In the genomic region with DNA sequence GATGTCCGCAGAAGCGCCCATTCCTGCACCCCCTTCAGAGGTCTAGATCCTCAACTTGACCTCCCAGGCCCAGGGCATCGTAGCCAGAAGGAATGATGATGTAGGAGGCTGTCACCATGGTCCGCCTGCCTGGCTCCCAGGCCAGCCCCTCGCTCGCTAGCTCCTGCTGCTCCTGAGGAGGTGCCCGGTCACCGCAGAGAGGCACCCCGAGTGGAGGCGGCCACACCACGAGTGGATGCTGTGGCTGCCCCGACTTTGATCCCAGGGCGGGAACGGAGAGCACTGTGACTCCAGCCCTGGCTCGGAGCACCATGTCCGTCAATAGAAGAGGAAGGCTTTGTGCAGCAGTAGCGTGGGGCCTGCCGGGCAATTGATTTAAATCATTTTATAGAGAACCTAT, we compare ENCODE assay signal across 19 cellular contexts.
DNase-seq lines count a peak whose midpoint lies in the region; ATAC-seq, FAIRE-seq and TF ChIP-seq lines count a peak whose summit lies in the region.
"Had no signal": no experiment of that assay in that cellular context is flagged by ENCODE, and none has a peak within 500 bp of the region (broad histone marks: within the 10 kb centered on the region; RNA-seq: fewer than 3 reads in every experiment).

No MANE protein-coding gene starts in this region.

- H3K27me3 ChIP-seq in HepG2 (ENCODE audit: control insufficient read depth in 1 of 2, insufficient read depth in 2 of 2, low read length in 2 of 2) (peaks cover 0 to 2% of the 10 kb centered on the region in 2 experiments; a peak in 1 of 5 replicates), right lobe of liver (no peaks in the 10 kb centered on the region), K562 (ENCODE audit: control insufficient read depth in 2 of 2, insufficient read depth in 2 of 2, low read length in 2 of 2) (no peaks in the 10 kb centered on the region), neuronal stem cell (ENCODE audit: control insufficient read depth in 3 of 3, insufficient read depth in 3 of 3, low read depth in 1 of 3, low read length in 3 of 3) (no peaks in the 10 kb centered on the region)

- no peak overlapping the region for H3K23ac ChIP-seq in neuronal stem cell (ENCODE audit: low read depth, low read length, poor library complexity)

- no peak overlapping the region for H3K18ac ChIP-seq in neuronal stem cell (ENCODE audit: low read length)

- POLR2A ChIA-PET in HepG2 (lab: Yijun Ruan, JAX), result interaction anchor here (0.8 to 6.0 kb wide), 6 partner anchors 22 to 121 kb away, joined by 3 to 35 read pairs (median 6); no protein-coding TSS in a partner anchor
- POLR2A ChIA-PET in K562 (lab: Yijun Ruan, JAX), result interaction anchor here (0.6 to 1.4 kb wide), 7 partner anchors 9 to 144 kb away, joined by 3 to 9 read pairs (median 3); no protein-coding TSS in a partner anchor

- no peak overlapping the region for H3K14ac ChIP-seq in neuronal stem cell (ENCODE audit: low read length)

- H3K27me3 Mint-ChIP-seq in stimulated activated naive B cell treated with anti-CD40 and anti-IgM and Interleukin-4, amounts not matched to agents 10 μg/mL and 1 μg/mL and 100 μg/mL, for 72 hours, result peaks cover 28 to 41% of the 10 kb centered on the region in 2 donors
- H3K27me3 Mint-ChIP-seq: CD4-positive, alpha-beta memory T cell had no signal

- H3K4me1 ChIP-seq in HepG2 (ENCODE audit: insufficient read depth, low read length) (peaks cover 32% of the 10 kb centered on the region), right lobe of liver (peaks cover 0 to 15% (median 7%) of the 10 kb centered on the region in 4 donors), K562 (replicated peaks in 1 of 2; ENCODE audit: control insufficient read depth in 2 of 2, insufficient read depth in 2 of 2, low read length in 2 of 2) (peaks cover 18 to 55% of the 10 kb centered on the region in 2 experiments), neuronal stem cell (ENCODE audit: control insufficient read depth in 2 of 2, insufficient read depth in 1 of 2, low read depth in 1 of 2, low read length in 2 of 2) (peaks cover 5 to 6% of the 10 kb centered on the region in 2 donors)

- H3K79me2 ChIP-seq in HepG2 (ENCODE audit: insufficient read depth, low read length), result no peaks in the 10 kb centered on the region
- peaks cover 34% of the 10 kb centered on the region for H3K79me2 ChIP-seq in K562 (ENCODE audit: control insufficient read depth, insufficient read depth, low read length)

- CTCF ChIA-PET in HepG2 (lab: Yijun Ruan, JAX; ENCODE audit: low intra/inter-chr PET ratio, low total read pairs) (interaction anchor here (1.0 to 2.0 kb wide), 7 partner anchors 24 to 121 kb away, joined by 3 to 14 read pairs (median 5); no protein-coding TSS in a partner anchor), K562 (lab: Yijun Ruan, JAX; ENCODE audit: low intra/inter-chr PET ratio) (interaction anchor here (0.7 to 1.8 kb wide), 5 partner anchors 51 to 120 kb away, joined by 3 to 6 read pairs (median 4); no protein-coding TSS in a partner anchor)

- H3K27ac ChIP-seq in HepG2 (ENCODE audit: extremely low read length, insufficient read depth, low read length) (no peak overlapping the region), right lobe of liver (no peak overlapping the region), K562 (ENCODE audit: extremely low read depth, low read depth, low read length) (no peak overlapping the region), neuronal stem cell (replicated peaks; ENCODE audit: low read length) (no peak overlapping the region)
- H3K27ac ChIP-seq: 22Rv1 had no signal

- no peak overlapping the region for H2BK12ac ChIP-seq in neuronal stem cell (ENCODE audit: low read length)

- no peaks in the 10 kb centered on the region for H3K9me1 ChIP-seq in K562 (ENCODE audit: control insufficient read depth, insufficient read depth, low read length)

- TF ChIP-seq RAD21 in HepG2 (CRISPR knock-in tag; IDR thresholded peaks at IDR 0.05), result no peak
- TF ChIP-seq RAD21 in K562 (CRISPR knock-in tag; conservative IDR thresholded peaks at IDR 0.05 in 1 of 2, IDR thresholded peaks at IDR 0.05 in 1 of 2), result no peak

- no peaks in the 10 kb centered on the region for H4K20me1 ChIP-seq in HepG2 (ENCODE audit: insufficient read depth, low read length)
- peaks cover 8% of the 10 kb centered on the region; the same call in 1 of the 2 replicates for H4K20me1 ChIP-seq in K562 (replicated peaks; ENCODE audit: control insufficient read depth, insufficient read depth, low read length)

- H3K4me1 Mint-ChIP-seq in stimulated activated naive B cell treated with anti-CD40 and anti-IgM and Interleukin-4, amounts not matched to agents 10 μg/mL and 1 μg/mL and 100 μg/mL, for 72 hours, result peaks cover 9 to 15% of the 10 kb centered on the region in 2 donors
- H3K4me1 Mint-ChIP-seq: CD4-positive, alpha-beta memory T cell had no signal

- H2BK120ac ChIP-seq in neuronal stem cell (ENCODE audit: low read depth, low read length), result no peak overlapping the region

- H3K9me3 Mint-ChIP-seq in stimulated activated naive B cell treated with anti-CD40 and anti-IgM and Interleukin-4, amounts not matched to agents 10 μg/mL and 1 μg/mL and 100 μg/mL, for 72 hours, result no peaks in the 10 kb centered on the region

- intact Hi-C loops in HepG2 (cut with micrococcal nuclease; ENCODE audit: unreplicated experiment), result loop anchor here (2.0 to 5.0 kb wide), 2 partner anchors 43 to 72 kb away; no protein-coding TSS in a partner anchor
- intact Hi-C loops in right lobe of liver (cut with DNase I), result loop anchor here in 1 of 2 donors (10.0 kb wide), 1 partner anchor 56 kb away; no protein-coding TSS in a partner anchor
- intact Hi-C loops in K562 (cut with micrococcal nuclease), result loop anchor here (2.0 kb wide), 1 partner anchor 62 kb away; no protein-coding TSS in a partner anchor

- H2AFZ ChIP-seq in HepG2 (ENCODE audit: low read length) (no peak overlapping the region), K562 (ENCODE audit: low read depth, low read length) (no peak overlapping the region), neuronal stem cell (ENCODE audit: low read length) (no peak overlapping the region)

- no peak for ATAC-seq in HepG2
- ATAC-seq in right lobe of liver, result no peak
- no peak for ATAC-seq in K562
- no peak for ATAC-seq in stimulated activated naive B cell treated with anti-CD40 and anti-IgM and Interleukin-4, amounts not matched to agents 10 μg/mL and 1 μg/mL and 100 μg/mL, for 72 hours (replicated peaks)

- H3K4ac ChIP-seq in neuronal stem cell (ENCODE audit: low read length), result no peak overlapping the region

- BruUV-seq in HepG2 (replicated peaks; lab: Mats Ljungman, UMichigan) (no TSS peak), K562 (replicated peaks; lab: Mats Ljungman, UMichigan) (no TSS peak)

- H2BK15ac ChIP-seq in neuronal stem cell (ENCODE audit: low read length), result no peak overlapping the region

- H3K27ac Mint-ChIP-seq in stimulated activated naive B cell treated with anti-CD40 and anti-IgM and Interleukin-4, amounts not matched to agents 10 μg/mL and 1 μg/mL and 100 μg/mL, for 72 hours, result peak overlapping the region; percentile 9
- H3K27ac Mint-ChIP-seq: B cell; CD4-positive, alpha-beta memory T cell had no signal

- FAIRE-seq in HepG2 (lab: Jason Lieb, UNC), result no peak
- no peak for FAIRE-seq in K562 (lab: Jason Lieb, UNC)
- FAIRE-seq: A204.1, G401.6, GM12878, GM19239 had no signal

- H3K79me1 ChIP-seq in neuronal stem cell (ENCODE audit: low read depth, low read length), result no peaks in the 10 kb centered on the region

- H3K9me3 ChIP-seq in HepG2 (ENCODE audit: low read length), result no peaks in the 10 kb centered on the region
- H3K9me3 ChIP-seq in right lobe of liver, result no peaks in the 10 kb centered on the region
- no peaks in the 10 kb centered on the region for H3K9me3 ChIP-seq in K562 (replicated peaks; ENCODE audit: control insufficient read depth, insufficient read depth, low read depth, low read length)
- no peaks in the 10 kb centered on the region for H3K9me3 ChIP-seq in neuronal stem cell (replicated peaks in 1 of 2; ENCODE audit: control insufficient read depth in 2 of 2, insufficient read depth in 1 of 2, low read depth in 1 of 2, low read length in 2 of 2)

- H3K4me3 ChIP-seq in HepG2 (replicated peaks in 1 of 3; ENCODE audit: insufficient read depth in 1 of 3, low read depth in 2 of 3, low read length in 3 of 3) (no peak overlapping the region), right lobe of liver (no peak overlapping the region), K562 (no peak overlapping the region), neuronal stem cell (ENCODE audit: low read length in 2 of 2) (no peak overlapping the region)
- H3K4me3 ChIP-seq: GM12878 had no signal

- no peak for TF ChIP-seq POLR2A in HepG2 (IDR thresholded peaks at IDR 0.05; ENCODE audit: insufficient read depth in 1 of 2, low read depth in 2 of 2, low read length in 2 of 2)
- TF ChIP-seq POLR2A in right lobe of liver (IDR thresholded peaks at IDR 0.05), result no peak
- no peak for TF ChIP-seq POLR2A in K562 (conservative IDR thresholded peaks at IDR 0.05)

- H2BK5ac ChIP-seq in neuronal stem cell (ENCODE audit: low read length), result no peak overlapping the region

- H4K91ac ChIP-seq in neuronal stem cell (ENCODE audit: low read depth, low read length, poor library complexity), result no peak overlapping the region

- TF ChIP-seq EP300 in HepG2 (IDR thresholded peaks at IDR 0.05; ENCODE audit: low read depth in 2 of 2, low read length in 2 of 2) (no peak), HepG2 (CRISPR knock-in tag; IDR thresholded peaks at IDR 0.05; ENCODE audit: borderline replicate concordance) (no peak), K562 (IDR thresholded peaks at IDR 0.05; ENCODE audit: low read length) (no peak)

- H3K9ac ChIP-seq in HepG2 (ENCODE audit: insufficient read depth, low read depth, low read length), result no peak overlapping the region
- H3K9ac ChIP-seq in K562 (ENCODE audit: insufficient read depth in 1 of 2, low read depth in 2 of 2, low read length in 2 of 2), result no peak overlapping the region
- no peak overlapping the region for H3K9ac ChIP-seq in neuronal stem cell (ENCODE audit: low read depth, low read length, poor library complexity)

- H3K4me2 ChIP-seq in HepG2 (ENCODE audit: low read depth, low read length), result no peak overlapping the region
- no peak overlapping the region for H3K4me2 ChIP-seq in K562 (ENCODE audit: insufficient read depth, low read length)
- no peak overlapping the region for H3K4me2 ChIP-seq in neuronal stem cell (ENCODE audit: insufficient read depth, low read length, poor library complexity, severe bottlenecking)

- no peak for TF ChIP-seq CTCF in HepG2 (CRISPR knock-in tag; IDR thresholded peaks at IDR 0.05)
- TF ChIP-seq CTCF in right lobe of liver (IDR thresholded peaks at IDR 0.05), result no peak
- no peak for TF ChIP-seq CTCF in K562 (IDR thresholded peaks at IDR 0.05 in 2 of 3, conservative IDR thresholded peaks at IDR 0.05 in 1 of 3; ENCODE audit: insufficient read depth in 2 of 3, low read depth in 1 of 3, low read length in 3 of 3)

- DNase-seq in HepG2 (ENCODE audit: low spot score), result no peak
- no peak for DNase-seq in right lobe of liver
- DNase-seq in K562 (ENCODE audit: extremely low read depth in 1 of 4, low spot score in 3 of 4), result no peak
- no peak for DNase-seq in neuronal stem cell (ENCODE audit: low spot score)
- DNase-seq in stimulated activated naive B cell treated with anti-CD40 and anti-IgM and Interleukin-4, amounts not matched to agents 10 μg/mL and 1 μg/mL and 100 μg/mL, for 72 hours, result no peak
- DNase-seq in activated CD4-positive, alpha-beta T cell treated with anti-CD3 and anti-CD28 coated beads, Interleukin-2, amount 50 U/mL, for 4 hours, result no peak
- DNase-seq in OCI-M2 (lab: John Stamatoyannopoulos, UW; ENCODE audit: unreplicated experiment), result no peak
- DNase-seq in stimulated activated CD4-positive, alpha-beta T cell treated with anti-CD3 and anti-CD28 coated beads, Interleukin-1b, Interleukin-23, amount 100 ng/mL, for 48 hours, result no peak
- DNase-seq: C1 segment of cervical spinal cord, COR-L47, DMS153, GOT3 had no signal

- no peaks in the 10 kb centered on the region for H3K36me3 ChIP-seq in HepG2 (replicated peaks in 1 of 2; ENCODE audit: control insufficient read depth in 1 of 2, insufficient read depth in 2 of 2, low read length in 2 of 2)
- H3K36me3 ChIP-seq in right lobe of liver, result no peaks in the 10 kb centered on the region
- peaks cover 3% of the 10 kb centered on the region; the same call in 1 of the 3 replicates for H3K36me3 ChIP-seq in K562 (ENCODE audit: control insufficient read depth, insufficient read depth, low read length)
- no peaks in the 10 kb centered on the region for H3K36me3 ChIP-seq in neuronal stem cell (replicated peaks in 1 of 2; ENCODE audit: control insufficient read depth in 2 of 2, insufficient read depth in 2 of 2, low read length in 2 of 2)

- H2AK5ac ChIP-seq in neuronal stem cell (ENCODE audit: low read depth, low read length), result peak overlapping the region; percentile 16

- no peak overlapping the region for H4K8ac ChIP-seq in neuronal stem cell (ENCODE audit: low read depth, low read length)

- no peak overlapping the region for H3K4me3 Mint-ChIP-seq in stimulated activated naive B cell treated with anti-CD40 and anti-IgM and Interleukin-4, amounts not matched to agents 10 μg/mL and 1 μg/mL and 100 μg/mL, for 72 hours
- H3K4me3 Mint-ChIP-seq: B cell; CD4-positive, alpha-beta memory T cell had no signal

- no peaks in the 10 kb centered on the region for H3K36me3 Mint-ChIP-seq in stimulated activated naive B cell treated with anti-CD40 and anti-IgM and Interleukin-4, amounts not matched to agents 10 μg/mL and 1 μg/mL and 100 μg/mL, for 72 hours
- H3K36me3 Mint-ChIP-seq: CD4-positive, alpha-beta memory T cell had no signal

- 78% methylated on average over 14 of the region's 18 CpGs for WGBS in HepG2 (ENCODE audit: low lambda C conversion rate)
- WGBS in right lobe of liver (ENCODE audit: insufficient coverage, low coverage, low lambda C conversion rate, missing lambda C conversion rate), result 96% methylated on average over 8 of the region's 18 CpGs
- WGBS in K562 (ENCODE audit: insufficient coverage, low coverage, missing lambda C conversion rate), result 90% methylated on average over 15 of the region's 18 CpGs
- WGBS in neuronal stem cell (ENCODE audit: extremely low coverage in 2 of 2, insufficient read length in 2 of 2, insufficient replicate concordance in 1 of 2), 2 donors, result no CpG with 5 or more reads among the region's 18 CpGs

- in situ Hi-C loops in HepG2 (cut with HindIII; ENCODE audit: extremely low pct_ligation_motif_present, low pct_unique_long_range_greater_than_20kb) (no loop called here), K562 (cut with MboI) (no loop called here)
